ENCODE assay signal across 23 cellular contexts in the genomic region with DNA sequence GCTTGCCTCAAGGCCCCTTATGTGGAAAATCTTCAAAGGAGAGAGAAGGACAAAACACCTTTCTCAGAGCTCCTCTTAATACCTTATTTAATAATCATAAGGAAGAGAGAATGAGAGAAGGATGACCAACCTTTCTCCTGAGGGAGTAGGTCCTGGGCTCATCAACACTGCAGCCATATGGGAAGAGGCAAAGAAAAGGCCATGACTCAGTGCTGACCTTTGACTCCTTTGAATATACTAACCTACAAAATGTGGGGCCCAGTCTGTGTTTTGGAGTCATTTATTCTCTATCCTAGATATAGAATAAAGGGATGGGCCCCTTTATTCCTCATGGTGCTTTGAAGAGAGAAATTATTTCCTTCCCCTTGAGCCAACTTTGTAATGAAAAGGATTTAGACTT. TPM values are rescaled to one million over a fixed set of nuclear protein-coding genes. Genes with fewer than 3 reads are reported as not detected.
A peak's percentile ranks its signal among the peaks of the same experiment; 100 is the strongest.
DNase-seq lines count a peak whose midpoint lies in the region; ATAC-seq and TF ChIP-seq lines count a peak whose summit lies in the region.
"Had no signal": no experiment of that assay in that cellular context is flagged by ENCODE, and none has a peak within 500 bp of the region (broad histone marks: within the 10 kb centered on the region; RNA-seq: fewer than 3 reads in every experiment).

No MANE protein-coding gene starts in this region.

- no peak overlapping the region for H3K4ac ChIP-seq in mesenchymal stem cell (ENCODE audit: low read depth in 1 of 2, low read length in 2 of 2)

- H3K79me1 ChIP-seq in mesenchymal stem cell (replicated peaks; ENCODE audit: low read length, poor library complexity, severe bottlenecking), result peaks cover 14% of the 10 kb centered on the region

- H2AFZ ChIP-seq in ACC112 (ENCODE audit: low read length, unreplicated experiment), result no peak overlapping the region
- H2AFZ ChIP-seq in mesenchymal stem cell (ENCODE audit: low read depth, low read length), result no peak overlapping the region

- H2BK5ac ChIP-seq in mesenchymal stem cell (ENCODE audit: low read depth, low read length, poor library complexity, severe bottlenecking), result no peak overlapping the region

- no peak overlapping the region for H3K23ac ChIP-seq in mesenchymal stem cell (ENCODE audit: low read length in 2 of 2)

- H3K18ac ChIP-seq in mesenchymal stem cell (ENCODE audit: low read depth in 1 of 2, low read length in 2 of 2), result no peak overlapping the region

- no peak overlapping the region for H2BK120ac ChIP-seq in mesenchymal stem cell (ENCODE audit: low read depth, low read length)

- no peak overlapping the region for H3K9ac ChIP-seq in mesenchymal stem cell (ENCODE audit: low read length)

- DNase-seq in LHCN-M2 (ENCODE audit: low read depth) (peak; percentile 49), coronary artery (ENCODE audit: low spot score) (no peak), mesenchymal stem cell (peak; percentile 56), NCI-H1092 (lab: John Stamatoyannopoulos, UW) (no peak), MV-4-11 (lab: John Stamatoyannopoulos, UW) (no peak)
- no peak for DNase-seq in stimulated activated naive CD4-positive, alpha-beta T cell treated with Interleukin-2 at 50 U/mL for 16 hours (lab: John Stamatoyannopoulos, UW)
- DNase-seq: activated CD4-positive, alpha-beta memory T cell treated with anti-CD3 and anti-CD28 coated beads for 36 hours; activated naive CD4-positive, alpha-beta T cell treated with anti-CD3 and anti-CD28 coated beads, Interleukin-2, amount 50 U/mL, for 16 hours; activated T-cell treated with anti-CD3 and anti-CD28 coated beads, Interleukin-2, amount 50 U/mL, for 24 hours; CD4-positive, CD25-positive, alpha-beta regulatory T cell; DMS153; GOT3; heart left ventricle; islet precursor cell; NCI-H1092 treated with DMSO at 0.1 percent for 48 hours; NCI-H526 treated with DMSO at 0.1 percent for 48 hours; psoas muscle; stimulated activated CD4-positive, alpha-beta T cell treated with anti-CD3 and anti-CD28 coated beads, Interleukin-12 subunit alpha, Interleukin-12 subunit beta, amount 100 ng/mL, for 4 hours; transverse colon had no signal

- no peak overlapping the region for H2AK5ac ChIP-seq in mesenchymal stem cell (ENCODE audit: low read length, severe bottlenecking)

- H3K27ac ChIP-seq in ACC112 (ENCODE audit: low read depth, low read length) (0 out of 2 replicates have a peak overlapping the region, but pooled peaks have one; percentile 2), coronary artery (peak overlapping the region; percentile 1 to 2), mesenchymal stem cell (ENCODE audit: low read length, poor library complexity, severe bottlenecking) (no peak overlapping the region)
- H3K27ac ChIP-seq: psoas muscle, SJSA1, transverse colon had no signal

- H3K4me1 ChIP-seq in ACC112 (ENCODE audit: control insufficient read depth, insufficient read depth, low read length, unreplicated experiment) (peaks cover 46% of the 10 kb centered on the region), mesenchymal stem cell (ENCODE audit: control insufficient read depth, insufficient read depth, low read depth, low read length) (peaks cover 1% of the 10 kb centered on the region)

- H3K9me3 ChIP-seq in mesenchymal stem cell (ENCODE audit: control insufficient read depth, low read length), result no peaks in the 10 kb centered on the region
- H3K9me3 ChIP-seq: heart left ventricle, psoas muscle, SJSA1, transverse colon had no signal

- H3K36me3 ChIP-seq in ACC112 (ENCODE audit: insufficient read depth, low read length) (peaks cover 3% of the 10 kb centered on the region), mesenchymal stem cell (ENCODE audit: control insufficient read depth in 1 of 2, insufficient read depth in 2 of 2, low read depth in 1 of 2, low read length in 2 of 2) (peaks cover 3% of the 10 kb centered on the region in 2 experiments)
- H3K36me3 ChIP-seq: transverse colon had no signal

- H3K27me3 ChIP-seq in ACC112 (ENCODE audit: insufficient read depth, low read length), result no peaks in the 10 kb centered on the region
- H3K27me3 ChIP-seq in mesenchymal stem cell (ENCODE audit: control insufficient read depth in 1 of 2, insufficient read depth in 1 of 2, low read length in 2 of 2), result no peaks in the 10 kb centered on the region
- H3K27me3 ChIP-seq: heart left ventricle, SJSA1, transverse colon had no signal

- H4K8ac ChIP-seq in mesenchymal stem cell (ENCODE audit: low read length), result no peak overlapping the region

- peaks cover 53% of the 10 kb centered on the region for H3K79me2 ChIP-seq in ACC112 (ENCODE audit: control insufficient read depth, insufficient read depth, low read length, unreplicated experiment)

- ATAC-seq in HG03520 (IDR thresholded peaks at IDR 0.05; ENCODE audit: unreplicated experiment), result no peak
- ATAC-seq: WTC11 had no signal

- H4K91ac ChIP-seq in mesenchymal stem cell (ENCODE audit: low read length), result no peak overlapping the region

- H3K4me3 ChIP-seq in ACC112 (ENCODE audit: low read depth, low read length) (no peak overlapping the region), coronary artery (no peak overlapping the region), mesenchymal stem cell (ENCODE audit: insufficient read depth in 1 of 2, low read depth in 1 of 2, low read length in 2 of 2) (no peak overlapping the region)
- H3K4me3 ChIP-seq: heart left ventricle, psoas muscle, SJSA1, transverse colon had no signal

- no peak overlapping the region for H2BK15ac ChIP-seq in mesenchymal stem cell (ENCODE audit: low read depth, poor library complexity, severe bottlenecking)

- no peak overlapping the region for H3K14ac ChIP-seq in mesenchymal stem cell (ENCODE audit: low read length in 2 of 2)

- H3K4me2 ChIP-seq in mesenchymal stem cell (ENCODE audit: low read length, poor library complexity, severe bottlenecking), result no peak overlapping the region

- no peak overlapping the region for H2BK12ac ChIP-seq in mesenchymal stem cell (ENCODE audit: low read length in 2 of 2)

- no peak for TF ChIP-seq CTCF in coronary artery (IDR thresholded peaks at IDR 0.05)

RNA-seq across cellular contexts. Expression of a gene that starts 38.3 kb away (rescaled TPM):
- total RNA-seq in LHCN-M2 (2014; rRNA removed), result 30.8 and 35.2 TPM in 2 replicates
- polyA plus RNA-seq in LHCN-M2 (2012), result 10.9 TPM
- polyA plus RNA-seq in mesenchymal stem cell (2013, experiment 1 of 2), result 24.0 TPM
- polyA plus RNA-seq in mesenchymal stem cell (2013, experiment 2 of 2), result 23.8 TPM

Comparison
In these comparisons a context has a peak if more than half of its experiments do, and no peak if none do; other contexts are left out.
1. DNase-seq: peak in LHCN-M2 (single experiment) and mesenchymal stem cell (single experiment); none in coronary artery (single experiment), NCI-H1092 (single experiment), stimulated activated naive CD4-positive, alpha-beta T cell treated with Interleukin-2 at 50 U/mL for 16 hours (single experiment) and MV-4-11 (single experiment).